In genomic region chr17:60164697-60165096, GRCh38 we compare ENCODE assay signal across 2 cellular contexts.
TF ChIP-seq lines count a peak whose summit lies in the region.

No MANE protein-coding gene starts in this region.

TF ChIP-seq in HEK293, 187 proteins besides CTCF, POLR2A, EP300 and RAD21 (continued from another document):
- TF ChIP-seq ZNF664 (tag by site-specific recombination; IDR thresholded peaks at IDR 0.05) = peak; percentile 30; the same call in 1 of the 2 replicates

TF ChIP-seq in K562, 482 proteins besides CTCF, POLR2A, EP300 and RAD21:
- TF ChIP-seq RERE (CRISPR knock-in tag; IDR thresholded peaks at IDR 0.05; ENCODE audit: borderline replicate concordance) = no peak
- peak; percentile 91 for TF ChIP-seq RBM25 (IDR thresholded peaks at IDR 0.05; ENCODE audit: low read depth, low read length, severe bottlenecking)
- TF ChIP-seq BCOR (IDR thresholded peaks at IDR 0.05) = peak; percentile 71; the same call in 1 of the 2 replicates
- TF ChIP-seq, protein P1, sequence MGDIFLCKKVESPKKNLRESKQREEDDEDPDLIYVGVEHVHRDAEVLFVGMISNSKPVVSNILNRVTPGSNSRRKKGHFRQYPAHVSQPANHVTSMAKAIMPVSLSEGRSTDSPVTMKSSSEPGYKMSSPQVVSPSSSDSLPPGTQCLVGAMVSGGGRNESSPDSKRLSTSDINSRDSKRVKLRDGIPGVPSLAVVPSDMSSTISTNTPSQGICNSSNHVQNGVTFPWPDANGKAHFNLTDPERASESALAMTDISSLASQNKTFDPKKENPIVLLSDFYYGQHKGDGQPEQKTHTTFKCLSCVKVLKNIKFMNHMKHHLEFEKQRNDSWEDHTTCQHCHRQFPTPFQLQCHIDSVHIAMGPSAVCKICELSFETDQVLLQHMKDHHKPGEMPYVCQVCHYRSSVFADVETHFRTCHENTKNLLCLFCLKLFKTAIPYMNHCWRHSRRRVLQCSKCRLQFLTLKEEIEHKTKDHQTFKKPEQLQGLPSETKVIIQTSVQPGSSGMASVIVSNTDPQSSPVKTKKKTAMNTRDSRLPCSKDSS (IDR thresholded peaks at IDR 0.05; ENCODE audit: low read depth, partially characterized antibody) = no peak
- no peak for TF ChIP-seq TCFL5 (CRISPR knock-in tag; conservative IDR thresholded peaks at IDR 0.05)
- no peak for TF ChIP-seq BRD9 (IDR thresholded peaks at IDR 0.05; ENCODE audit: low read depth, partially characterized antibody)
- peak; percentile 31; the same call in 1 of the 2 replicates for TF ChIP-seq ADNP (tag; IDR thresholded peaks at IDR 0.05)
- peak; percentile 43; the same call in 1 of the 2 replicates for TF ChIP-seq SMARCA5 (IDR thresholded peaks at IDR 0.05)
- TF ChIP-seq PPARD (CRISPR knock-in tag; IDR thresholded peaks at IDR 0.05) = no peak
- TF ChIP-seq ZNF395 (CRISPR knock-in tag; IDR thresholded peaks at IDR 0.05) = no peak
- no peak for TF ChIP-seq GTF2A2 (tag; IDR thresholded peaks at IDR 0.05)
- 0 out of 2 replicates have a peak, but pooled peaks have one; percentile 8 for TF ChIP-seq ESRRA (IDR thresholded peaks at IDR 0.05; ENCODE audit: borderline replicate concordance, low read depth)
- TF ChIP-seq KLF1 (tag; IDR thresholded peaks at IDR 0.05) = no peak
- peak in 1 of 3 experiments; percentile 59; a peak in 1 of 6 replicates for TF ChIP-seq ZBTB11 (CRISPR knock-in tag; IDR thresholded peaks at IDR 0.05)
- TF ChIP-seq KDM1A (IDR thresholded peaks at IDR 0.05) = peak; percentile 12 to 59; a peak in 2 of 4 replicates
